ENCODE assay signal across 8 cellular contexts in genomic region chr17:57130708-57131461, GRCh38. TPM values are rescaled to one million over a fixed set of nuclear protein-coding genes. Genes with fewer than 3 reads are reported as not detected.
DNase-seq lines count a peak whose midpoint lies in the region; ATAC-seq and TF ChIP-seq lines count a peak whose summit lies in the region.

No MANE protein-coding gene starts in this region.

- H3K27ac Mint-ChIP-seq in activated CD8-positive, alpha-beta T cell treated with anti-CD3 and anti-CD28 coated beads for 36 hours = no peak overlapping the region
- no peak overlapping the region for H3K27ac Mint-ChIP-seq in mesothelial cell of epicardium

- in situ Hi-C loops in Caki2 (cut with HindIII; ENCODE audit: low pct_unique_long_range_greater_than_20kb, low sequenced_read_pairs) = no loop called here

- H3K27me3 Mint-ChIP-seq in activated CD8-positive, alpha-beta T cell treated with anti-CD3 and anti-CD28 coated beads for 36 hours = no peaks in the 10 kb centered on the region
- peaks cover 3% of the 10 kb centered on the region for H3K27me3 Mint-ChIP-seq in mesothelial cell of epicardium (ENCODE audit: low read depth)

- no peaks in the 10 kb centered on the region for H3K36me3 Mint-ChIP-seq in activated CD8-positive, alpha-beta T cell treated with anti-CD3 and anti-CD28 coated beads for 36 hours (ENCODE audit: low read depth)
- H3K36me3 Mint-ChIP-seq in mesothelial cell of epicardium = peaks cover 2% of the 10 kb centered on the region

- peak; percentile 91 for ATAC-seq in activated CD8-positive, alpha-beta T cell treated with anti-CD3 and anti-CD28 coated beads for 36 hours
- ATAC-seq in GM18519 (IDR thresholded peaks at IDR 0.05; ENCODE audit: low FRiP score, unreplicated experiment) = no peak

- intact Hi-C loops in activated CD8-positive, alpha-beta T cell treated with anti-CD3 and anti-CD28 coated beads for 36 hours (cut with micrococcal nuclease) = loop anchor here (5.0 to 10.0 kb wide), 2 partner anchors 614 to 701 kb away; partner anchors contain the start of gene CCDC182

- DNase-seq in Caki2 (ENCODE audit: low read depth) = peak; percentile 38
- peak; percentile 78 for DNase-seq in HK-2 (ENCODE audit: unreplicated experiment)
- peak; percentile 86 for DNase-seq in NCI-H69 (lab: John Stamatoyannopoulos, UW)
- DNase-seq in activated CD8-positive, alpha-beta T cell treated with anti-CD3 and anti-CD28 coated beads for 36 hours = peak; percentile 90
- DNase-seq in effector CD8-positive, alpha-beta T cell (lab: John Stamatoyannopoulos, UW) = peak; percentile 82
- DNase-seq in mesothelial cell of epicardium (ENCODE audit: low spot score in 2 of 2, unreplicated experiment in 2 of 2) = peak; percentile 72 to 84
- DNase-seq in stimulated activated CD8-positive, alpha-beta memory T cell treated with anti-CD3 and anti-CD28 coated beads, Interleukin-15, amount 100 ng/mL, for 48 hours (ENCODE audit: low read depth in 2 of 2) = peak; percentile 55 to 56

- H3K4me1 Mint-ChIP-seq in activated CD8-positive, alpha-beta T cell treated with anti-CD3 and anti-CD28 coated beads for 36 hours (ENCODE audit: low read depth) = peaks cover 5% of the 10 kb centered on the region
- peaks cover 17% of the 10 kb centered on the region for H3K4me1 Mint-ChIP-seq in mesothelial cell of epicardium

- POLR2A ChIA-PET in activated CD8-positive, alpha-beta T cell treated with anti-CD3 and anti-CD28 coated beads for 36 hours (lab: Charles Lee) = no interaction called here

- no peaks in the 10 kb centered on the region for H3K9me3 Mint-ChIP-seq in activated CD8-positive, alpha-beta T cell treated with anti-CD3 and anti-CD28 coated beads for 36 hours
- H3K9me3 Mint-ChIP-seq in mesothelial cell of epicardium = no peaks in the 10 kb centered on the region

- CTCF ChIA-PET in activated CD8-positive, alpha-beta T cell treated with anti-CD3 and anti-CD28 coated beads for 36 hours (lab: Charles Lee) = interaction anchor here (0.5 to 2.0 kb wide), 3 partner anchors 59 to 703 kb away, joined by 3 to 12 read pairs (median 4); no protein-coding TSS in a partner anchor

- peak; percentile 87 for TF ChIP-seq CTCF in activated CD8-positive, alpha-beta T cell treated with anti-CD3 and anti-CD28 coated beads for 36 hours (IDR thresholded peaks at IDR 0.05)
- peak; percentile 81 for TF ChIP-seq CTCF in mesothelial cell of epicardium (IDR thresholded peaks at IDR 0.05; ENCODE audit: unreplicated experiment)

- H3K4me3 Mint-ChIP-seq in activated CD8-positive, alpha-beta T cell treated with anti-CD3 and anti-CD28 coated beads for 36 hours = no peak overlapping the region
- H3K4me3 Mint-ChIP-seq in mesothelial cell of epicardium = peak overlapping the region; percentile 57

RNA-seq across cellular contexts. Expression of gene AKAP1, which starts 45.8 kb away (rescaled TPM):
- total RNA-seq in Caki2 (2014; rRNA removed; shearing (Covaris generic); ENCODE audit: low replicate concordance) = 3.2 and 11.5 TPM in 2 replicates
- 10 to 100 TPM; 27.3 to 28.6 TPM for total RNA-seq in activated CD8-positive, alpha-beta T cell treated with anti-CD3 and anti-CD28 coated beads for 36 hours
- total RNA-seq in mesothelial cell of epicardium = 26.4 to 30.7 TPM (median 27.5 TPM) in 3 replicates

Comparison
In these comparisons a context has a peak if more than half of its experiments do, and no peak if none do; other contexts are left out.
1. DNase-seq: peak in every context shown above with its lines; median percentile 90 in activated CD8-positive, alpha-beta T cell treated with anti-CD3 and anti-CD28 coated beads for 36 hours; 86 in NCI-H69; 82 in effector CD8-positive, alpha-beta T cell; 78 in HK-2; 78 in mesothelial cell of epicardium; 56 in stimulated activated CD8-positive, alpha-beta memory T cell treated with anti-CD3 and anti-CD28 coated beads, Interleukin-15, amount 100 ng/mL, for 48 hours; 38 in Caki2.